In genomic region chr5:58818515-58818914, GRCh38 we compare ENCODE assay signal across 20 cellular contexts.
"Had no signal": no experiment of that assay in that cellular context is flagged by ENCODE, and none has a peak within 500 bp of the region (broad histone marks: within the 10 kb centered on the region; RNA-seq: fewer than 3 reads in every experiment).

No MANE protein-coding gene starts in this region.

- FAIRE-seq: astrocyte, colon had no signal

- DNase-seq: activated CD4-positive, alpha-beta T cell treated with anti-CD3 and anti-CD28 coated beads for 4 hours; activated CD4-positive, alpha-beta T cell treated with anti-CD3 and anti-CD28 coated beads, Interleukin-2, amount 50 U/mL, for 48 hours; activated CD4-positive, CD25-positive, alpha-beta regulatory T cell; activated CD8-positive, alpha-beta memory T cell treated with anti-CD3 and anti-CD28 coated beads, Interleukin-2, amount 50 U/mL, for 48 hours; activated naive CD4-positive, alpha-beta T cell; activated T-cell treated with anti-CD3 and anti-CD28 coated beads, Interleukin-2, amount 50 U/mL, for 4 hours; effector memory CD8-positive, alpha-beta T cell; esophagus squamous epithelium; gastrocnemius medialis; left cardiac atrium; midbrain; natural killer cell; ovary; psoas muscle; right cardiac atrium; stimulated activated CD4-positive, alpha-beta T cell treated with anti-CD3 and anti-CD28 coated beads, Interleukin-12 subunit alpha, Interleukin-12 subunit beta, amount 100 ng/mL, for 4 hours; transverse colon; uterus had no signal
